In the genomic region with DNA sequence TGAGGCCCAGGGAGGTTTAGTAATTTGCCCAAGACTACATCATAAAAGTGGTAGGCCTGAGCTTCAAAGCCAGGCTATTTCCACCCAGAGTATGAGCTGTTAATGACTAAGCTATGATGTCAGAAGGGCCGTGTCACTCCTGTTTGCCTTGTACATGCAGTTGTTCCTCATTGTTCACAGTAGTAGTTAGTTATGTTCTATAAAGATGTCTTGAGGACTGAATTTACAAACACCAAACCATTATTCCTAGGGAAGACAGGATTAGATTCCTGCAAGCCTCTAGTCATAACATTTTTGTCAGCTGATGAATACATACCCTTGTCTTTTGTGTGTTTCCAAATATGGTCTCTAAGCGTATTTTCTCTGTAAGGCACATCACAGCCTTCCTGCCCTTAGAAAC, we compare ENCODE assay signal across 13 cellular contexts. TPM values are rescaled to one million over a fixed set of nuclear protein-coding genes. Genes with fewer than 3 reads are reported as not detected.
DNase-seq lines count a peak whose midpoint lies in the region; ATAC-seq and TF ChIP-seq lines count a peak whose summit lies in the region.
"Had no signal": no experiment of that assay in that cellular context is flagged by ENCODE, and none has a peak within 500 bp of the region (broad histone marks: within the 10 kb centered on the region; RNA-seq: fewer than 3 reads in every experiment).

No MANE protein-coding gene starts in this region.

- no peak overlapping the region for H3K4me2 ChIP-seq in GM23338

- H3K4me1 ChIP-seq in GM23338 (ENCODE audit: insufficient read depth) (no peaks in the 10 kb centered on the region), sigmoid colon (peaks cover 0 to 14% (median 9%) of the 10 kb centered on the region in 4 donors), tibial nerve (no peaks in the 10 kb centered on the region)

- H3K9me3 Mint-ChIP-seq in GM23338: no peaks in the 10 kb centered on the region

- no peak for TF ChIP-seq CTCF in GM23338 (conservative IDR thresholded peaks at IDR 0.05; ENCODE audit: low read depth in 2 of 2)
- no peak for TF ChIP-seq CTCF in fibroblast of mammary gland (conservative IDR thresholded peaks at IDR 0.05; ENCODE audit: control insufficient read depth, insufficient read depth, low read depth, low read length)
- TF ChIP-seq CTCF in sigmoid colon (IDR thresholded peaks at IDR 0.05): no peak
- TF ChIP-seq CTCF in tibial nerve (IDR thresholded peaks at IDR 0.05): no peak

- H4K20me1 ChIP-seq in GM23338 (replicated peaks; ENCODE audit: insufficient read depth): no peaks in the 10 kb centered on the region

- no peak overlapping the region for H3K4me3 Mint-ChIP-seq in GM23338
- H3K4me3 Mint-ChIP-seq: activated CD4-positive, alpha-beta memory T cell treated with anti-CD3 and anti-CD28 coated beads for 36 hours; activated naive CD4-positive, alpha-beta T cell treated with anti-CD3 and anti-CD28 coated beads for 36 hours; T-helper 1 cell treated with Interleukin-12 subunit alpha and Interleukin-12 subunit beta and Interleukin-4 antibody, amounts not matched to agents 30 μg/mL and 1 μg/mL, for 36 hours had no signal

- DNase-seq in GM23338 (ENCODE audit: low spot score): no peak
- peak; percentile 42 for DNase-seq in RPMI7951 (ENCODE audit: low read depth)
- peak; percentile 85 for DNase-seq in fibroblast of mammary gland (ENCODE audit: low read depth)
- no peak for DNase-seq in sigmoid colon
- DNase-seq in tibial nerve (ENCODE audit: low spot score in 2 of 2): no peak
- DNase-seq in activated naive CD4-positive, alpha-beta T cell treated with Interleukin-2 at 50 U/mL for 16 hours: no peak
- DNase-seq in iPS-NIHi11 (ENCODE audit: low spot score): no peak
- DNase-seq: activated CD4-positive, alpha-beta memory T cell treated with anti-CD3 and anti-CD28 coated beads for 36 hours; activated naive CD4-positive, alpha-beta T cell treated with anti-CD3 and anti-CD28 coated beads for 36 hours; effector CD4-positive, alpha-beta T cell; NCI-H1105 treated with DMSO at 0.1 percent for 48 hours; NCI-H69 had no signal

- H3K4me3 ChIP-seq in GM23338 (no peak overlapping the region), fibroblast of mammary gland (ENCODE audit: control insufficient read depth, low read depth, low read length) (no peak overlapping the region), sigmoid colon (no peak overlapping the region), tibial nerve (no peak overlapping the region)

- peaks cover 3% of the 10 kb centered on the region for H3K27me3 Mint-ChIP-seq in GM23338 (ENCODE audit: insufficient read depth, low read depth, poor library complexity)

- H3K27ac ChIP-seq in GM23338 (ENCODE audit: low read depth) (no peak overlapping the region), sigmoid colon (peak overlapping the region in 3 of 4 donors; percentile 17 to 70 (median 37)), tibial nerve (no peak overlapping the region)

- H3K9me3 ChIP-seq in sigmoid colon (no peaks in the 10 kb centered on the region), tibial nerve (peaks cover 0 to 18% (median 0%) of the 10 kb centered on the region in 4 donors)

- TF ChIP-seq POLR2A in sigmoid colon (IDR thresholded peaks at IDR 0.05): no peak
- no peak for TF ChIP-seq POLR2A in tibial nerve (IDR thresholded peaks at IDR 0.05)

- H3F3A ChIP-seq in GM23338 (replicated peaks; ENCODE audit: low read depth): no peaks in the 10 kb centered on the region

- H3K4me1 Mint-ChIP-seq in GM23338: no peaks in the 10 kb centered on the region

- H2AFZ ChIP-seq in GM23338: 0 out of 2 replicates have a peak overlapping the region, but pooled peaks have one; percentile 32

- H3K27ac Mint-ChIP-seq in GM23338: no peak overlapping the region
- H3K27ac Mint-ChIP-seq: activated CD4-positive, alpha-beta memory T cell treated with anti-CD3 and anti-CD28 coated beads for 36 hours; activated naive CD4-positive, alpha-beta T cell treated with anti-CD3 and anti-CD28 coated beads for 36 hours; T-helper 1 cell treated with Interleukin-12 subunit alpha and Interleukin-12 subunit beta and Interleukin-4 antibody, amounts not matched to agents 30 μg/mL and 1 μg/mL, for 36 hours had no signal

- H3K27me3 ChIP-seq in GM23338 (ENCODE audit: insufficient read depth): no peaks in the 10 kb centered on the region
- H3K27me3 ChIP-seq in sigmoid colon: no peaks in the 10 kb centered on the region
- H3K27me3 ChIP-seq in tibial nerve: no peaks in the 10 kb centered on the region

- no peak for ATAC-seq in GM23338

- 42 to 70% methylated on average over 2 of the region's 2 CpGs for WGBS in sigmoid colon, 2 donors
- WGBS in tibial nerve, 2 donors: 32 to 44% methylated on average over 2 of the region's 2 CpGs

- H3K9me2 ChIP-seq in GM23338 (ENCODE audit: insufficient read depth): no peaks in the 10 kb centered on the region

- H3K36me3 ChIP-seq in GM23338 (ENCODE audit: insufficient read depth) (no peaks in the 10 kb centered on the region), sigmoid colon (no peaks in the 10 kb centered on the region), tibial nerve (no peaks in the 10 kb centered on the region)

- intact Hi-C loops in sigmoid colon (cut with DNase I): no loop called here

- H3K36me3 Mint-ChIP-seq in GM23338 (ENCODE audit: low read depth): no peaks in the 10 kb centered on the region

- TF ChIP-seq EP300 in sigmoid colon (IDR thresholded peaks at IDR 0.05) (peak in 1 of 4 donors; percentile 25), tibial nerve (IDR thresholded peaks at IDR 0.05) (no peak)

- H3K79me2 ChIP-seq in GM23338 (replicated peaks; ENCODE audit: insufficient read depth): no peaks in the 10 kb centered on the region

TF ChIP-seq in GM23338, 12 proteins besides CTCF, POLR2A, EP300 and RAD21:
- TF ChIP-seq EZH2phosphoT487 (IDR thresholded peaks at IDR 0.05; ENCODE audit: unreplicated experiment): no peak
- TF ChIP-seq POLR2AphosphoS5 (IDR thresholded peaks at IDR 0.05; ENCODE audit: low read depth): no peak
- TF ChIP-seq CREB1 (CRISPR knock-in tag; IDR thresholded peaks at IDR 0.05; ENCODE audit: low read depth): no peak
- no peak for TF ChIP-seq JUNB (IDR thresholded peaks at IDR 0.05; ENCODE audit: unreplicated experiment)

RNA-seq across cellular contexts. Expression of a gene that starts 20.9 kb away (rescaled TPM):
- 47.1 and 51.8 TPM in 2 replicates for total RNA-seq in GM23338 (2014; rRNA removed; shearing (Covaris generic))
- polyA plus RNA-seq in GM23338 (2016; fragmentation: Nextera tagmentation; extraction: Ambion mirVana) (8.9 and 13.4 TPM in 2 replicates), sigmoid colon (10 to 100 TPM in 1 of 3 donors, 1 to 10 TPM in 2; 5.4 to 17.1 (median 5.8) TPM)
- 15.0 and 16.5 TPM in 2 replicates for total RNA-seq in RPMI7951 (2014; rRNA removed; shearing (Covaris generic))
- total RNA-seq in sigmoid colon (10 to 100 TPM in 2 of 4 donors, 1 to 10 TPM in 2; 6.4 to 12.5 (median 10.7) TPM), tibial nerve (10 to 100 TPM; 11.6 to 25.5 (median 15.9) TPM)

Comparison
In these comparisons a context has a peak if more than half of its experiments do, and no peak if none do; other contexts are left out.
1. DNase-seq: peak in RPMI7951 (single experiment) and fibroblast of mammary gland (single experiment); none in GM23338 (single experiment), sigmoid colon (single experiment), tibial nerve (0 of 2), activated naive CD4-positive, alpha-beta T cell treated with Interleukin-2 at 50 U/mL for 16 hours (single experiment) and iPS-NIHi11 (single experiment).
2. H3K27ac ChIP-seq: peak in sigmoid colon (3 of 4); none in GM23338 (single experiment) and tibial nerve (0 of 4).